In the genomic region with DNA sequence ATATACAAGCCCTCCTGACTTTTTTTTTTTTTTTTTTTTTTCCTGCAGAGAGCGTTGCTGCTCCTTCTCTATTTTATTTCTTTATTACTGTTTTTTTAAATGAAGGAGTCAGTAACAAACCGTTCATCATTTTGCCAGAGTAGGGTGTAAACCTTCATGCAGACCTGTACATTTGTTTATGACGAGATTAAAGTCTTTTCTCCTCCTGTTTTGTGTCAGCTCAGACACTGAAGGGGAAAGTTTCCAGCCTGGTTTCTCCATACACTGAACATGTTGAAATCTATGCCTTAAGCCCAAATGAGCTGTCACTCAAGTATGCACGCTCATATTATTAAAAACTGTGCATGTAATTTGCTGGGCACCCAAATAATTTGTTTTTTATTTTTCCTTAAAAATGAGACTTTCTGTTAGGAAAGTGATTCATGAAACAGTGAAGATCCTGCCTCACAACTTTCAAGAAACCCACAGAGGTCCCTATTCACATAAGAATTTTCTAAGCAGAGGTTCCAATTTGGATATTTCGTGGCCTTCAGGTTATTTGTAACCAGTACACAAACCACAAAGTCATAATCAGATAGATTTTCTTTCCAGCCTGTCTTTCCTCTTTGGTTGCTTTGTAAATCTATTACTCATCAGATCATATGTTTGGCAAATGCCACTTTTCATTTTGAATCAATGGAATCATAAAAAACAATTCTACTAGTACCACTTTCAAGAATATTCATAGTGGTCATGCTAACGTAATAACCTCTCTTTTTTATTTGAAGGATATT, we compare ENCODE assay signal across 18 cellular contexts.
"Had no signal": no experiment of that assay in that cellular context is flagged by ENCODE, and none has a peak within 500 bp of the region (broad histone marks: within the 10 kb centered on the region; RNA-seq: fewer than 3 reads in every experiment).

No MANE protein-coding gene starts in this region.

- H3K27ac Mint-ChIP-seq: memory B cell; naive thymus-derived CD8-positive, alpha-beta T cell; progenitor cell of endocrine pancreas; T-helper 2 cell treated with Interferon-gamma antibody and Interleukin-4, amounts not matched to agents 5 μg/mL and 100 μg/mL, for 36 hours; type B pancreatic cell had no signal

- H3K4me3 ChIP-seq: colonic mucosa, skin epidermis had no signal

- DNase-seq: activated CD4-positive, CD25-positive, alpha-beta regulatory T cell; amniotic stem cell; caudate nucleus; colonic mucosa; hypothalamus; left ventricle myocardium superior; naive thymus-derived CD8-positive, alpha-beta T cell; nucleus accumbens; right cardiac atrium; stimulated activated CD4-positive, alpha-beta T cell treated with anti-CD3 and anti-CD28 coated beads, Interleukin-15, amount 100 ng/mL, for 24 hours; stimulated activated CD4-positive, alpha-beta T cell treated with anti-CD3 and anti-CD28 coated beads, Interleukin-4, amount 100 ng/mL, for 24 hours; stimulated activated naive CD4-positive, alpha-beta T cell treated with Interleukin-2 at 50 U/mL for 16 hours; SW 1271 had no signal

- ATAC-seq: left ventricle myocardium superior; naive thymus-derived CD8-positive, alpha-beta T cell; right cardiac atrium had no signal

- H3K9me3 ChIP-seq: colonic mucosa had no signal

- H3K4me1 Mint-ChIP-seq: memory B cell had no signal

- H3K4me1 ChIP-seq: colonic mucosa had no signal

- H3K4me3 Mint-ChIP-seq: memory B cell; naive thymus-derived CD8-positive, alpha-beta T cell; T-helper 2 cell treated with Interferon-gamma antibody and Interleukin-4, amounts not matched to agents 5 μg/mL and 100 μg/mL, for 36 hours; type B pancreatic cell had no signal

- H3K9me3 Mint-ChIP-seq: T-helper 2 cell treated with Interferon-gamma antibody and Interleukin-4, amounts not matched to agents 5 μg/mL and 100 μg/mL, for 36 hours; type B pancreatic cell had no signal

- H3K27ac ChIP-seq: colonic mucosa, skin epidermis had no signal

- H3K27me3 Mint-ChIP-seq: memory B cell; naive thymus-derived CD8-positive, alpha-beta T cell; progenitor cell of endocrine pancreas; type B pancreatic cell had no signal

- H3K36me3 ChIP-seq: colonic mucosa had no signal

- H3K27me3 ChIP-seq: colonic mucosa had no signal

- H3K36me3 Mint-ChIP-seq: type B pancreatic cell had no signal
